ENCODE assay signal across 8 cellular contexts in genomic region chr2:5915926-5916325, GRCh38.
DNase-seq lines count a peak whose midpoint lies in the region; ATAC-seq and TF ChIP-seq lines count a peak whose summit lies in the region.

No MANE protein-coding gene starts in this region.

- no peak overlapping the region for H3K4me3 Mint-ChIP-seq in activated T-helper 1 cell treated with anti-CD3 and anti-CD28 coated beads, Interleukin-12 subunit alpha, Interleukin-12 subunit beta, Interleukin-2, Interleukin-4 antibody, amounts not matched to agents 30 ng/mL and 10 ng/mL and 1 ng/mL, durations not matched to agents 14 hours and 24 hours and 36 hours

- no peak for TF ChIP-seq POLR2A in tibial nerve (IDR thresholded peaks at IDR 0.05)
- TF ChIP-seq POLR2A in sigmoid colon (IDR thresholded peaks at IDR 0.05), result no peak

- H3K36me3 Mint-ChIP-seq in activated T-helper 1 cell treated with anti-CD3 and anti-CD28 coated beads, Interleukin-12 subunit alpha, Interleukin-12 subunit beta, Interleukin-2, Interleukin-4 antibody, amounts not matched to agents 30 ng/mL and 10 ng/mL and 1 ng/mL, durations not matched to agents 14 hours and 24 hours and 36 hours (ENCODE audit: low read depth), result no peaks in the 10 kb centered on the region

- H3K4me3 ChIP-seq in A673 (ENCODE audit: low read depth, low read length, poor library complexity, severe bottlenecking) (no peak overlapping the region), tibial nerve (no peak overlapping the region), sigmoid colon (no peak overlapping the region)

- peak; percentile 67 for TF ChIP-seq CTCF in A673 (conservative IDR thresholded peaks at IDR 0.05; ENCODE audit: low read depth, low read length)
- peak; percentile 27 for TF ChIP-seq CTCF in GM10266 (IDR thresholded peaks at IDR 0.05; ENCODE audit: control insufficient read depth, insufficient read depth, low read depth, missing control alignments)
- peak; percentile 38 for TF ChIP-seq CTCF in foreskin keratinocyte (conservative IDR thresholded peaks at IDR 0.05)
- TF ChIP-seq CTCF in tibial nerve (IDR thresholded peaks at IDR 0.05), result no peak
- no peak for TF ChIP-seq CTCF in sigmoid colon (IDR thresholded peaks at IDR 0.05)

- 60 to 62% methylated on average over 4 of the region's 4 CpGs for WGBS in tibial nerve, 2 donors
- 48 to 58% methylated on average over 4 of the region's 4 CpGs for WGBS in sigmoid colon, 2 donors

- TF ChIP-seq EP300 in tibial nerve (IDR thresholded peaks at IDR 0.05) (no peak), sigmoid colon (IDR thresholded peaks at IDR 0.05) (no peak)

- H3K27ac Mint-ChIP-seq in activated T-helper 1 cell treated with anti-CD3 and anti-CD28 coated beads, Interleukin-12 subunit alpha, Interleukin-12 subunit beta, Interleukin-2, Interleukin-4 antibody, amounts not matched to agents 30 ng/mL and 10 ng/mL and 1 ng/mL, durations not matched to agents 14 hours and 24 hours and 36 hours, result no peak overlapping the region

- peak; percentile 79 for DNase-seq in A673 (ENCODE audit: low spot score)
- DNase-seq in GM10266 (ENCODE audit: extremely low spot score), result no peak
- DNase-seq in NCI-H345 treated with DMSO at 0.1 percent for 48 hours (lab: John Stamatoyannopoulos, UW; ENCODE audit: unreplicated experiment), result peak; percentile 22
- no peak for DNase-seq in foreskin keratinocyte
- DNase-seq in tibial nerve (ENCODE audit: low spot score in 2 of 2), result no peak
- no peak for DNase-seq in activated T-helper 1 cell treated with anti-CD3 and anti-CD28 coated beads, Interleukin-12 subunit alpha, Interleukin-12 subunit beta, Interleukin-2, Interleukin-4 antibody, amounts not matched to agents 30 ng/mL and 10 ng/mL and 1 ng/mL, durations not matched to agents 14 hours and 24 hours and 36 hours (ENCODE audit: low spot score)
- no peak for DNase-seq in sigmoid colon

- H3K27ac ChIP-seq in A673 (ENCODE audit: low read depth, low read length, poor library complexity, severe bottlenecking), result no peak overlapping the region
- H3K27ac ChIP-seq in foreskin keratinocyte, result no peak overlapping the region
- H3K27ac ChIP-seq in tibial nerve, result no peak overlapping the region
- H3K27ac ChIP-seq in sigmoid colon, result no peak overlapping the region

- H3K9me3 Mint-ChIP-seq in activated T-helper 1 cell treated with anti-CD3 and anti-CD28 coated beads, Interleukin-12 subunit alpha, Interleukin-12 subunit beta, Interleukin-2, Interleukin-4 antibody, amounts not matched to agents 30 ng/mL and 10 ng/mL and 1 ng/mL, durations not matched to agents 14 hours and 24 hours and 36 hours, result no peaks in the 10 kb centered on the region

- no peaks in the 10 kb centered on the region for H3K27me3 ChIP-seq in A673 (replicated peaks; ENCODE audit: insufficient read depth, low read depth, low read length, poor library complexity)
- H3K27me3 ChIP-seq in foreskin keratinocyte, result no peaks in the 10 kb centered on the region
- H3K27me3 ChIP-seq in tibial nerve, result no peaks in the 10 kb centered on the region
- no peaks in the 10 kb centered on the region for H3K27me3 ChIP-seq in sigmoid colon

- H3K4me1 ChIP-seq in A673 (ENCODE audit: insufficient read depth, low read length, poor library complexity, severe bottlenecking) (peaks cover 19% of the 10 kb centered on the region), foreskin keratinocyte (no peaks in the 10 kb centered on the region), tibial nerve (no peaks in the 10 kb centered on the region), sigmoid colon (peaks cover 0 to 13% (median 10%) of the 10 kb centered on the region in 4 donors)

- peak; percentile 15 for ATAC-seq in foreskin keratinocyte
- ATAC-seq in GM21367 (IDR thresholded peaks at IDR 0.05; ENCODE audit: unreplicated experiment), result no peak

- BruUV-seq in A673 (replicated peaks; lab: Mats Ljungman, UMichigan), result no TSS peak

- POLR2A ChIA-PET in A673 (lab: Charles Lee; ENCODE audit: low non-redundant PET), result no interaction called here

- H3K36me3 ChIP-seq in A673 (ENCODE audit: insufficient read depth, low read length, poor library complexity, severe bottlenecking), result no peaks in the 10 kb centered on the region
- no peaks in the 10 kb centered on the region for H3K36me3 ChIP-seq in tibial nerve
- no peaks in the 10 kb centered on the region for H3K36me3 ChIP-seq in sigmoid colon

- H3K27me3 Mint-ChIP-seq in activated T-helper 1 cell treated with anti-CD3 and anti-CD28 coated beads, Interleukin-12 subunit alpha, Interleukin-12 subunit beta, Interleukin-2, Interleukin-4 antibody, amounts not matched to agents 30 ng/mL and 10 ng/mL and 1 ng/mL, durations not matched to agents 14 hours and 24 hours and 36 hours (ENCODE audit: insufficient read depth), result no peaks in the 10 kb centered on the region

- H3K4me1 Mint-ChIP-seq in activated T-helper 1 cell treated with anti-CD3 and anti-CD28 coated beads, Interleukin-12 subunit alpha, Interleukin-12 subunit beta, Interleukin-2, Interleukin-4 antibody, amounts not matched to agents 30 ng/mL and 10 ng/mL and 1 ng/mL, durations not matched to agents 14 hours and 24 hours and 36 hours (ENCODE audit: low read depth), result no peaks in the 10 kb centered on the region

- CTCF ChIA-PET in A673 (lab: Charles Lee), result interaction anchor here (0.5 to 1.2 kb wide), 4 partner anchors 81 to 857 kb away, joined by 3 to 5 read pairs (median 4); no protein-coding TSS in a partner anchor

- H3K9me3 ChIP-seq in A673 (ENCODE audit: low read depth, low read length, poor library complexity, severe bottlenecking) (peaks cover 17% of the 10 kb centered on the region), tibial nerve (peaks cover 0 to 20% (median 0%) of the 10 kb centered on the region in 4 donors), sigmoid colon (peaks cover 0 to 3% (median 0%) of the 10 kb centered on the region in 4 donors)

- intact Hi-C loops in A673 (cut with micrococcal nuclease; ENCODE audit: unreplicated experiment), result loop anchor here (1.0 to 10.0 kb wide), 2 partner anchors 223 to 1951 kb away; no protein-coding TSS in a partner anchor
- intact Hi-C loops in activated T-helper 1 cell treated with anti-CD3 and anti-CD28 coated beads, Interleukin-12 subunit alpha, Interleukin-12 subunit beta, Interleukin-2, Interleukin-4 antibody, amounts not matched to agents 30 ng/mL and 10 ng/mL and 1 ng/mL, durations not matched to agents 14 hours and 24 hours and 36 hours (cut with micrococcal nuclease), result no loop called here
- intact Hi-C loops in sigmoid colon (cut with DNase I), result no loop called here

Comparison
In these comparisons a context has a peak if more than half of its experiments do, and no peak if none do; other contexts are left out.
1. DNase-seq: peak in A673 (single experiment) and NCI-H345 treated with DMSO at 0.1 percent for 48 hours (single experiment); none in GM10266 (single experiment), foreskin keratinocyte (0 of 2), tibial nerve (0 of 2), activated T-helper 1 cell treated with anti-CD3 and anti-CD28 coated beads, Interleukin-12 subunit alpha, Interleukin-12 subunit beta, Interleukin-2, Interleukin-4 antibody, amounts not matched to agents 30 ng/mL and 10 ng/mL and 1 ng/mL, durations not matched to agents 14 hours and 24 hours and 36 hours (single experiment) and sigmoid colon (single experiment).
2. CTCF ChIP-seq: peak in A673 (single experiment), GM10266 (single experiment) and foreskin keratinocyte (single experiment); none in tibial nerve (0 of 5) and sigmoid colon (0 of 4).